Comparison of ENCODE assay signal across 24 cellular contexts in the genomic region with DNA sequence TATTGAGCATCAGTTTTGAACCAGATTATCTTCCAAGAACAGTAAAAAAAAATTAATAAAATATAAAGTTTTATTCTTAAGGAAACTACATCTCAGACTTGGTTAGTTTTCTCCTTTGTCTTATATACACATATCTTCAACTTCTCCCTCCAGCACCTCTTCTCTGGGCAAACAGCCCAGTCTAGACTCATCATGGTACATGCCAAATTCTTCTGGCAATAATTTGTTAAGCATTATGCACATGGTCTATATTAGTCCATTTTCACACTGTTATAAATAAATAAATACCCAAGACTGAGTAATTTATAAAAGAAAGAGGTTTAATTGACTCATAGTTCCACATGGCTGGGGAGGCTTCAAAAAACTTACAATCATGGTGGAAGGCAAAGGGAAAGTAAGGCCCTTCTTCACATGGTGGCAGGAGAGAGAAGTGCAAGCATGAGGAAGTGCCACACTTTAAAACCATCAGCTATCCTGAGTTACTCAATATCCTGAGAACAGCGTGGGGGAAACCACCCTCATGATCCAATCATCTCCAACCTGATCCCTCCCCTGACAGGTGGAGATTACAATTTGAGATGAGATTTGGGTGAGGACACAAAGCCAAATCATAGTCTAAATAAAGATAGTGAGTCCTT.
DNase-seq lines count a peak whose midpoint lies in the region; ATAC-seq and TF ChIP-seq lines count a peak whose summit lies in the region.
"Had no signal": no experiment of that assay in that cellular context is flagged by ENCODE, and none has a peak within 500 bp of the region (broad histone marks: within the 10 kb centered on the region; RNA-seq: fewer than 3 reads in every experiment).

No MANE protein-coding gene starts in this region.

- no peaks in the 10 kb centered on the region for H3K36me3 ChIP-seq in BJ (ENCODE audit: control insufficient read depth, insufficient read depth, low read length)
- H3K36me3 ChIP-seq: ascending aorta, thoracic aorta, vagina had no signal

- ATAC-seq in WTC11 = peak; percentile 57; the same call in 1 of the 2 replicates
- ATAC-seq in HG03159 (IDR thresholded peaks at IDR 0.05; ENCODE audit: unreplicated experiment) = no peak
- ATAC-seq in GM21786 (IDR thresholded peaks at IDR 0.05; ENCODE audit: unreplicated experiment) = no peak
- ATAC-seq: activated CD8-positive, alpha-beta memory T cell treated with anti-CD3 and anti-CD28 coated beads, Interleukin-2, amount 10 ng/mL, durations not matched to agents 7 days and 5 days; activated naive CD4-positive, alpha-beta T cell treated with anti-CD3 and anti-CD28 coated beads, Interleukin-2, amount 50 U/mL, for 72 hours; left colon; PC-3; stimulated activated naive B cell treated with anti-CD40 and anti-IgM and Interleukin-4, amounts not matched to agents 10 μg/mL and 1 μg/mL and 100 μg/mL, for 72 hours had no signal

- DNase-seq in BJ (ENCODE audit: low read depth) (peak; percentile 14), HFFc6 (peak; percentile 46), WTC11 (ENCODE audit: low spot score) (no peak), fibroblast of the aortic adventitia (ENCODE audit: low read depth) (peak; percentile 6), NCI-H2107 (lab: John Stamatoyannopoulos, UW) (no peak), SIG-M5 treated with dmso at 0.1 percent for 504 hours (lab: John Stamatoyannopoulos, UW; ENCODE audit: unreplicated experiment) (no peak)
- DNase-seq: activated CD4-positive, alpha-beta T cell treated with anti-CD3 and anti-CD28 coated beads, Interleukin-2, amount 10 ng/mL, durations not matched to agents 24 days and 14 days; activated CD8-positive, alpha-beta memory T cell treated with anti-CD3 and anti-CD28 coated beads, Interleukin-2, amount 10 ng/mL, durations not matched to agents 7 days and 5 days; effector CD4-positive, alpha-beta T cell; GF-D8; glutamatergic neuron; left colon; mesenchymal stem cell; naive B cell; PC-3; SHP77 treated with DMSO at 0.1 percent for 48 hours; stimulated activated CD4-positive, alpha-beta T cell treated with anti-CD3 and anti-CD28 coated beads, Interleukin-2, amount 100 ng/mL, for 48 hours; stimulated activated naive B cell treated with anti-CD40 and anti-IgM and Interleukin-4, amounts not matched to agents 10 μg/mL and 1 μg/mL and 100 μg/mL, for 72 hours had no signal

- no peak overlapping the region for H3K27ac Mint-ChIP-seq in HFFc6
- no peak overlapping the region for H3K27ac Mint-ChIP-seq in WTC11
- H3K27ac Mint-ChIP-seq: activated CD4-positive, alpha-beta T cell treated with anti-CD3 and anti-CD28 coated beads, Interleukin-2, amount 10 ng/mL, durations not matched to agents 24 days and 14 days; activated CD8-positive, alpha-beta memory T cell treated with anti-CD3 and anti-CD28 coated beads, Interleukin-2, amount 10 ng/mL, durations not matched to agents 7 days and 5 days; activated naive CD4-positive, alpha-beta T cell treated with anti-CD3 and anti-CD28 coated beads, Interleukin-2, amount 50 U/mL, for 72 hours; naive B cell; stimulated activated naive B cell treated with anti-CD40 and anti-IgM and Interleukin-4, amounts not matched to agents 10 μg/mL and 1 μg/mL and 100 μg/mL, for 72 hours had no signal

- peaks cover 8% of the 10 kb centered on the region for H3K4me1 Mint-ChIP-seq in HFFc6 (ENCODE audit: low read depth)
- H3K4me1 Mint-ChIP-seq in WTC11 = no peaks in the 10 kb centered on the region
- H3K4me1 Mint-ChIP-seq: activated CD4-positive, alpha-beta T cell treated with anti-CD3 and anti-CD28 coated beads, Interleukin-2, amount 10 ng/mL, durations not matched to agents 24 days and 14 days; activated CD8-positive, alpha-beta memory T cell treated with anti-CD3 and anti-CD28 coated beads, Interleukin-2, amount 10 ng/mL, durations not matched to agents 7 days and 5 days; naive B cell; stimulated activated naive B cell treated with anti-CD40 and anti-IgM and Interleukin-4, amounts not matched to agents 10 μg/mL and 1 μg/mL and 100 μg/mL, for 72 hours had no signal

- POLR2A ChIA-PET in BJ (lab: Charles Lee) = no interaction called here
- POLR2A ChIA-PET in WTC11 (lab: Charles Lee) = interaction anchor here (0.8 kb wide), 1 partner anchor 76 kb away, joined by 3 read pairs; no protein-coding TSS in a partner anchor

- peaks cover 5% of the 10 kb centered on the region; the same call in 1 of the 2 replicates for H3K36me3 Mint-ChIP-seq in HFFc6 (ENCODE audit: low read depth)
- H3K36me3 Mint-ChIP-seq in WTC11 = no peaks in the 10 kb centered on the region; the same call in 1 of the 2 replicates
- H3K36me3 Mint-ChIP-seq: activated CD8-positive, alpha-beta memory T cell treated with anti-CD3 and anti-CD28 coated beads, Interleukin-2, amount 10 ng/mL, durations not matched to agents 7 days and 5 days; activated naive CD4-positive, alpha-beta T cell treated with anti-CD3 and anti-CD28 coated beads, Interleukin-2, amount 50 U/mL, for 72 hours; naive B cell; stimulated activated naive B cell treated with anti-CD40 and anti-IgM and Interleukin-4, amounts not matched to agents 10 μg/mL and 1 μg/mL and 100 μg/mL, for 72 hours had no signal

- H3K27me3 ChIP-seq in BJ (ENCODE audit: control insufficient read depth, insufficient read depth, low read length) = no peaks in the 10 kb centered on the region
- H3K27me3 ChIP-seq: ascending aorta, vagina had no signal

- no peaks in the 10 kb centered on the region; the same call in 1 of the 2 replicates for H3K27me3 Mint-ChIP-seq in HFFc6 (ENCODE audit: insufficient read depth)
- H3K27me3 Mint-ChIP-seq in WTC11 (ENCODE audit: low read depth) = no peaks in the 10 kb centered on the region; the same call in 1 of the 2 replicates
- H3K27me3 Mint-ChIP-seq: activated CD4-positive, alpha-beta T cell treated with anti-CD3 and anti-CD28 coated beads, Interleukin-2, amount 10 ng/mL, durations not matched to agents 24 days and 14 days; activated CD8-positive, alpha-beta memory T cell treated with anti-CD3 and anti-CD28 coated beads, Interleukin-2, amount 10 ng/mL, durations not matched to agents 7 days and 5 days; naive B cell; stimulated activated naive B cell treated with anti-CD40 and anti-IgM and Interleukin-4, amounts not matched to agents 10 μg/mL and 1 μg/mL and 100 μg/mL, for 72 hours had no signal

- H3K9me3 Mint-ChIP-seq in HFFc6 (no peaks in the 10 kb centered on the region), WTC11 (peaks cover 5% of the 10 kb centered on the region)
- H3K9me3 Mint-ChIP-seq: activated CD4-positive, alpha-beta T cell treated with anti-CD3 and anti-CD28 coated beads, Interleukin-2, amount 10 ng/mL, durations not matched to agents 24 days and 14 days; activated naive CD4-positive, alpha-beta T cell treated with anti-CD3 and anti-CD28 coated beads, Interleukin-2, amount 50 U/mL, for 72 hours; stimulated activated naive B cell treated with anti-CD40 and anti-IgM and Interleukin-4, amounts not matched to agents 10 μg/mL and 1 μg/mL and 100 μg/mL, for 72 hours had no signal

- TF ChIP-seq CTCF in BJ (IDR thresholded peaks at IDR 0.05; ENCODE audit: insufficient read depth, low read depth, low read length) (no peak), HFFc6 (IDR thresholded peaks at IDR 0.05) (peak; percentile 42), WTC11 (IDR thresholded peaks at IDR 0.05) (no peak), fibroblast of the aortic adventitia (IDR thresholded peaks at IDR 0.05; ENCODE audit: insufficient read depth, low read length) (no peak)

- H3K4me3 ChIP-seq in BJ (ENCODE audit: low read depth, low read length) (no peak overlapping the region), fibroblast of the aortic adventitia (ENCODE audit: low read depth, low read length) (no peak overlapping the region)
- H3K4me3 ChIP-seq: ascending aorta, thoracic aorta, vagina had no signal

- CTCF ChIA-PET in BJ (lab: Yijun Ruan, JAX) (interaction anchor here (1.0 kb wide), 1 partner anchor 45 kb away, joined by 3 read pairs; no protein-coding TSS in a partner anchor), WTC11 (lab: Charles Lee) (no interaction called here)

- H3K4me3 Mint-ChIP-seq in HFFc6 (peak overlapping the region; percentile 36), WTC11 (no peak overlapping the region)
- H3K4me3 Mint-ChIP-seq: activated CD4-positive, alpha-beta T cell treated with anti-CD3 and anti-CD28 coated beads, Interleukin-2, amount 10 ng/mL, durations not matched to agents 24 days and 14 days; activated CD8-positive, alpha-beta memory T cell treated with anti-CD3 and anti-CD28 coated beads, Interleukin-2, amount 10 ng/mL, durations not matched to agents 7 days and 5 days; naive B cell; stimulated activated naive B cell treated with anti-CD40 and anti-IgM and Interleukin-4, amounts not matched to agents 10 μg/mL and 1 μg/mL and 100 μg/mL, for 72 hours had no signal

TF ChIP-seq in WTC11, 78 proteins besides CTCF, POLR2A, EP300 and RAD21 (continues in another document):
- TF ChIP-seq, protein P1, sequence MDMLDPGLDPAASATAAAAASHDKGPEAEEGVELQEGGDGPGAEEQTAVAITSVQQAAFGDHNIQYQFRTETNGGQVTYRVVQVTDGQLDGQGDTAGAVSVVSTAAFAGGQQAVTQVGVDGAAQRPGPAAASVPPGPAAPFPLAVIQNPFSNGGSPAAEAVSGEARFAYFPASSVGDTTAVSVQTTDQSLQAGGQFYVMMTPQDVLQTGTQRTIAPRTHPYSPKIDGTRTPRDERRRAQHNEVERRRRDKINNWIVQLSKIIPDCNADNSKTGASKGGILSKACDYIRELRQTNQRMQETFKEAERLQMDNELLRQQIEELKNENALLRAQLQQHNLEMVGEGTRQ (CRISPR knock-in tag; IDR thresholded peaks at IDR 0.05) = no peak
- TF ChIP-seq, protein P2, sequence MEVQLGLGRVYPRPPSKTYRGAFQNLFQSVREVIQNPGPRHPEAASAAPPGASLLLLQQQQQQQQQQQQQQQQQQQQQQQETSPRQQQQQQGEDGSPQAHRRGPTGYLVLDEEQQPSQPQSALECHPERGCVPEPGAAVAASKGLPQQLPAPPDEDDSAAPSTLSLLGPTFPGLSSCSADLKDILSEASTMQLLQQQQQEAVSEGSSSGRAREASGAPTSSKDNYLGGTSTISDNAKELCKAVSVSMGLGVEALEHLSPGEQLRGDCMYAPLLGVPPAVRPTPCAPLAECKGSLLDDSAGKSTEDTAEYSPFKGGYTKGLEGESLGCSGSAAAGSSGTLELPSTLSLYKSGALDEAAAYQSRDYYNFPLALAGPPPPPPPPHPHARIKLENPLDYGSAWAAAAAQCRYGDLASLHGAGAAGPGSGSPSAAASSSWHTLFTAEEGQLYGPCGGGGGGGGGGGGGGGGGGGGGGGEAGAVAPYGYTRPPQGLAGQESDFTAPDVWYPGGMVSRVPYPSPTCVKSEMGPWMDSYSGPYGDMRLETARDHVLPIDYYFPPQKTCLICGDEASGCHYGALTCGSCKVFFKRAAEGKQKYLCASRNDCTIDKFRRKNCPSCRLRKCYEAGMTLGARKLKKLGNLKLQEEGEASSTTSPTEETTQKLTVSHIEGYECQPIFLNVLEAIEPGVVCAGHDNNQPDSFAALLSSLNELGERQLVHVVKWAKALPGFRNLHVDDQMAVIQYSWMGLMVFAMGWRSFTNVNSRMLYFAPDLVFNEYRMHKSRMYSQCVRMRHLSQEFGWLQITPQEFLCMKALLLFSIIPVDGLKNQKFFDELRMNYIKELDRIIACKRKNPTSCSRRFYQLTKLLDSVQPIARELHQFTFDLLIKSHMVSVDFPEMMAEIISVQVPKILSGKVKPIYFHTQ (CRISPR knock-in tag; IDR thresholded peaks at IDR 0.05) = no peak
- TF ChIP-seq ESRRA (CRISPR knock-in tag; IDR thresholded peaks at IDR 0.05; ENCODE audit: borderline replicate concordance) = no peak

Comparison
In these comparisons a context has a peak if more than half of its experiments do, and no peak if none do; other contexts are left out.
1. DNase-seq: peak in BJ (single experiment), HFFc6 (single experiment) and fibroblast of the aortic adventitia (single experiment); none in WTC11 (single experiment), NCI-H2107 (single experiment) and SIG-M5 treated with dmso at 0.1 percent for 504 hours (single experiment).